In genomic region chr17:75404223-75404738, GRCh38 we compare ENCODE assay signal across 8 cellular contexts. TPM values are rescaled to one million over a fixed set of nuclear protein-coding genes. Genes with fewer than 3 reads are reported as not detected.
DNase-seq lines count a peak whose midpoint lies in the region; ATAC-seq, FAIRE-seq and TF ChIP-seq lines count a peak whose summit lies in the region.

No MANE protein-coding gene starts in this region.

- intact Hi-C loops in K562 (cut with micrococcal nuclease), result loop anchor here (1.0 to 2.0 kb wide), 2 partner anchors 81 to 115 kb away; partner anchors contain the start of gene SLC25A19

- POLR2A ChIA-PET in K562 (lab: Yijun Ruan, JAX), result interaction anchor here (0.6 to 2.8 kb wide), 6 partner anchors 8 to 456 kb away, joined by 3 to 17 read pairs (median 4); no protein-coding TSS in a partner anchor

- peaks cover 12 to 15% of the 10 kb centered on the region in 2 experiments; a peak in 3 of 5 replicates for H3K4me1 ChIP-seq in K562 (replicated peaks in 1 of 2; ENCODE audit: control insufficient read depth in 2 of 2, insufficient read depth in 2 of 2, low read length in 2 of 2)

- peaks cover 7% of the 10 kb centered on the region for H3K36me3 Mint-ChIP-seq in T-helper 1 cell treated with Interleukin-12 subunit alpha and Interleukin-12 subunit beta and Interleukin-4 antibody, amounts not matched to agents 30 μg/mL and 1 μg/mL, for 36 hours (ENCODE audit: low read depth)

- peak overlapping the region; percentile 95 for H3K4me3 Mint-ChIP-seq in T-helper 1 cell treated with Interleukin-12 subunit alpha and Interleukin-12 subunit beta and Interleukin-4 antibody, amounts not matched to agents 30 μg/mL and 1 μg/mL, for 36 hours

- peaks cover 61% of the 10 kb centered on the region for H3K79me2 ChIP-seq in K562 (ENCODE audit: control insufficient read depth, insufficient read depth, low read length)

- no peaks in the 10 kb centered on the region for H3K27me3 Mint-ChIP-seq in T-helper 1 cell treated with Interleukin-12 subunit alpha and Interleukin-12 subunit beta and Interleukin-4 antibody, amounts not matched to agents 30 μg/mL and 1 μg/mL, for 36 hours (ENCODE audit: low read depth)

- TF ChIP-seq RAD21 in K562 (CRISPR knock-in tag; conservative IDR thresholded peaks at IDR 0.05 in 1 of 2, IDR thresholded peaks at IDR 0.05 in 1 of 2), result peak; percentile 66 to 83

- peaks cover 24% of the 10 kb centered on the region for H3K4me1 Mint-ChIP-seq in T-helper 1 cell treated with Interleukin-12 subunit alpha and Interleukin-12 subunit beta and Interleukin-4 antibody, amounts not matched to agents 30 μg/mL and 1 μg/mL, for 36 hours (ENCODE audit: low read depth)

- no peaks in the 10 kb centered on the region for H3K9me1 ChIP-seq in K562 (ENCODE audit: control insufficient read depth, insufficient read depth, low read length)

- H3K9me3 ChIP-seq in K562 (replicated peaks; ENCODE audit: control insufficient read depth, insufficient read depth, low read depth, low read length), result no peaks in the 10 kb centered on the region

- peak; percentile 79 for TF ChIP-seq CTCF in GM10266 (IDR thresholded peaks at IDR 0.05; ENCODE audit: control insufficient read depth, insufficient read depth, low read depth, missing control alignments)
- TF ChIP-seq CTCF in K562 (IDR thresholded peaks at IDR 0.05 in 2 of 3, conservative IDR thresholded peaks at IDR 0.05 in 1 of 3; ENCODE audit: insufficient read depth in 2 of 3, low read depth in 1 of 3, low read length in 3 of 3), result peak; percentile 84 to 92 (median 90)

- 0% methylated on average over 15 of the region's 15 CpGs for WGBS in K562 (ENCODE audit: insufficient coverage, low coverage, missing lambda C conversion rate)

- no peak for TF ChIP-seq POLR2A in K562 (conservative IDR thresholded peaks at IDR 0.05)

- H3K4me2 ChIP-seq in K562 (ENCODE audit: insufficient read depth, low read length), result peak overlapping the region; percentile 95

- H3K27ac Mint-ChIP-seq in T-helper 1 cell treated with Interleukin-12 subunit alpha and Interleukin-12 subunit beta and Interleukin-4 antibody, amounts not matched to agents 30 μg/mL and 1 μg/mL, for 36 hours, result peak overlapping the region; percentile 94

- no peaks in the 10 kb centered on the region; a peak in 1 of 5 replicates for H3K27me3 ChIP-seq in K562 (ENCODE audit: control insufficient read depth in 2 of 2, insufficient read depth in 2 of 2, low read length in 2 of 2)

- H3K9me3 Mint-ChIP-seq in T-helper 1 cell treated with Interleukin-12 subunit alpha and Interleukin-12 subunit beta and Interleukin-4 antibody, amounts not matched to agents 30 μg/mL and 1 μg/mL, for 36 hours, result no peaks in the 10 kb centered on the region

- in situ Hi-C loops in K562 (cut with MboI), result no loop called here

- peak; percentile 88 for FAIRE-seq in K562 (lab: Jason Lieb, UNC)

- no peak for TF ChIP-seq EP300 in K562 (IDR thresholded peaks at IDR 0.05; ENCODE audit: low read length)

- no peaks in the 10 kb centered on the region; the same call in none of the 2 replicates for H4K20me1 ChIP-seq in K562 (replicated peaks; ENCODE audit: control insufficient read depth, insufficient read depth, low read length)

- peak overlapping the region; percentile 84 to 97 for H3K9ac ChIP-seq in K562 (ENCODE audit: insufficient read depth in 1 of 2, low read depth in 2 of 2, low read length in 2 of 2)

- TSS peak; percentile 50 for BruUV-seq in K562 (replicated peaks; lab: Mats Ljungman, UMichigan)

- H3K36me3 ChIP-seq in K562 (ENCODE audit: control insufficient read depth, insufficient read depth, low read length), result peaks cover 12% of the 10 kb centered on the region; the same call in 2 of the 3 replicates

- H2AFZ ChIP-seq in K562 (ENCODE audit: low read depth, low read length), result peak overlapping the region; percentile 85

- DNase-seq in GM10266 (ENCODE audit: extremely low spot score), result peak; percentile 61
- peak; percentile 56 for DNase-seq in NCI-H146 treated with DMSO at 0.1 percent for 48 hours (lab: John Stamatoyannopoulos, UW; ENCODE audit: unreplicated experiment)
- DNase-seq in K562 (ENCODE audit: extremely low read depth in 1 of 4, low spot score in 3 of 4), result peak; percentile 40 to 84 (median 61)
- DNase-seq in iPS DF 19.7 (ENCODE audit: low read depth, low spot score), result peak; percentile 48
- peak; percentile 75 for DNase-seq in renal cortical epithelial cell (ENCODE audit: low read depth)

- CTCF ChIA-PET in K562 (lab: Yijun Ruan, JAX; ENCODE audit: low intra/inter-chr PET ratio), result interaction anchor here (0.6 to 3.3 kb wide), 6 partner anchors 78 to 164 kb away, joined by 3 to 24 read pairs (median 3); no protein-coding TSS in a partner anchor

- H3K4me3 ChIP-seq in K562, result peak overlapping the region; percentile 90

- peak overlapping the region; percentile 84 for H3K27ac ChIP-seq in K562 (ENCODE audit: extremely low read depth, low read depth, low read length)

- ATAC-seq in K562 (peak; percentile 70), HG02588 (IDR thresholded peaks at IDR 0.05; ENCODE audit: unreplicated experiment) (no peak), HG03095 (IDR thresholded peaks at IDR 0.05; ENCODE audit: unreplicated experiment) (no peak)

TF ChIP-seq in K562, 482 proteins besides CTCF, POLR2A, EP300 and RAD21 (continues in another document):
- TF ChIP-seq DIDO1 (tag; IDR thresholded peaks at IDR 0.05; ENCODE audit: low read depth) (no peak; the same call in 1 of the 2 replicates), BDP1 (IDR thresholded peaks at IDR 0.05; ENCODE audit: insufficient read depth, insufficient read length) (no peak), ZBTB5 (IDR thresholded peaks at IDR 0.05) (no peak), ATF1 (CRISPR knock-in tag; IDR thresholded peaks at IDR 0.05) (no peak), ATF1 (tag; IDR thresholded peaks at IDR 0.05) (no peak), HDAC8 (tag; IDR thresholded peaks at IDR 0.05) (no peak), HMG20B (CRISPR knock-in tag; IDR thresholded peaks at IDR 0.05) (no peak), RBM14 (IDR thresholded peaks at IDR 0.05; ENCODE audit: borderline replicate concordance, insufficient read depth, low read depth, low read length) (no peak), ZNF583 (CRISPR knock-in tag; IDR thresholded peaks at IDR 0.05) (no peak), KDM4B (IDR thresholded peaks at IDR 0.05; ENCODE audit: borderline replicate concordance in 2 of 2, low read depth in 1 of 2) (no peak)

RNA-seq across cellular contexts. Expression of gene GRB2, which starts 1.2 kb away (rescaled TPM):
- 67.9 and 104 TPM in 2 replicates for total RNA-seq in K562 (2011; cell fraction: chromatin; rRNA removed; ENCODE audit: low replicate concordance)
- 72.2 and 76.5 TPM in 2 replicates for total RNA-seq in K562 (2011; cell fraction: nucleolus; rRNA removed)
- 69.3 and 101 TPM in 2 replicates for total RNA-seq in K562 (2011; cell fraction: nucleoplasm; rRNA removed)
- 107 and 125 TPM in 2 replicates for total RNA-seq in K562 (2014; rRNA removed)
- total RNA-seq in K562 (2014; rRNA removed; fragmentation: Illumina TruSeq; extraction: Trizol), result 65.3 and 79.9 TPM in 2 replicates
- total RNA-seq in K562 (2015; rRNA removed; fragmentation: Illumina TruSeq; extraction: Trizol), result 70.5 and 74.3 TPM in 2 replicates
- total RNA-seq in K562 (2021), result 113 and 115 TPM in 2 replicates
- 66.8 and 136 TPM in 2 replicates for polyA plus RNA-seq in K562 (2011; rRNA removed)
- polyA plus RNA-seq in K562 (2011; cell fraction: cytosol; rRNA removed), result 92.1 and 93.8 TPM in 2 replicates
- 20.1 and 22.1 TPM in 2 replicates for polyA plus RNA-seq in K562 (2011; cell fraction: nucleus; rRNA removed)
- polyA plus RNA-seq in K562 (2012), result 69.8 and 89.1 TPM in 2 replicates
- 83.5 and 84.8 TPM in 2 replicates for polyA plus RNA-seq in K562 (2014; fragmentation: Illumina TruSeq; extraction: Trizol)
- polyA plus RNA-seq in K562 (2014; fragmentation: Nextera tagmentation; extraction: Ambion mirVana), result 10 to 100 TPM; 57.2 to 69.1 TPM
- 85.2 and 95.1 TPM in 2 replicates for polyA plus RNA-seq in K562 (2014; rRNA removed)
- polyA minus RNA-seq in K562 (2011; rRNA and poly(A)+ RNA removed), result 32.5 and 47.6 TPM in 2 replicates
- polyA minus RNA-seq in K562 (2011; cell fraction: cytosol; rRNA and poly(A)+ RNA removed), result 20.9 and 32.6 TPM in 2 replicates
- polyA minus RNA-seq in K562 (2011; cell fraction: nucleus; rRNA and poly(A)+ RNA removed), result 18.7 and 28.4 TPM in 2 replicates
- total RNA-seq in renal cortical epithelial cell, result 110 and 112 TPM in 2 replicates

RNA-seq across cellular contexts. Expression of gene TMEM94, which starts 52.2 kb away (rescaled TPM):
- total RNA-seq in K562 (2011; cell fraction: chromatin; rRNA removed; ENCODE audit: low replicate concordance), result 116 and 363 TPM in 2 replicates
- 190 and 220 TPM in 2 replicates for total RNA-seq in K562 (2011; cell fraction: nucleolus; rRNA removed)
- total RNA-seq in K562 (2011; cell fraction: nucleoplasm; rRNA removed), result 137 and 149 TPM in 2 replicates
- total RNA-seq in K562 (2014; rRNA removed), result 13.5 and 20.4 TPM in 2 replicates
- 6.5 and 10.0 TPM in 2 replicates for total RNA-seq in K562 (2014; rRNA removed; fragmentation: Illumina TruSeq; extraction: Trizol)
- total RNA-seq in K562 (2015; rRNA removed; fragmentation: Illumina TruSeq; extraction: Trizol), result 14.4 and 17.2 TPM in 2 replicates
- total RNA-seq in K562 (2021), result 32.8 and 42.1 TPM in 2 replicates
- polyA plus RNA-seq in K562 (2011; rRNA removed), result 15.7 and 53.7 TPM in 2 replicates
- 33.2 and 34.4 TPM in 2 replicates for polyA plus RNA-seq in K562 (2011; cell fraction: cytosol; rRNA removed)
- 322 and 398 TPM in 2 replicates for polyA plus RNA-seq in K562 (2011; cell fraction: nucleus; rRNA removed)
- 42.5 and 69.5 TPM in 2 replicates for polyA plus RNA-seq in K562 (2012)
- polyA plus RNA-seq in K562 (2014; fragmentation: Illumina TruSeq; extraction: Trizol), result 48.1 and 55.6 TPM in 2 replicates
- 1 to 10 TPM in 1 of 2 experiments, under 1 TPM in 1; 0.35 to 1.6 TPM for polyA plus RNA-seq in K562 (2014; fragmentation: Nextera tagmentation; extraction: Ambion mirVana)
- 26.1 and 31.4 TPM in 2 replicates for polyA plus RNA-seq in K562 (2014; rRNA removed)
- 11.4 and 20.1 TPM in 2 replicates for polyA minus RNA-seq in K562 (2011; rRNA and poly(A)+ RNA removed)
- polyA minus RNA-seq in K562 (2011; cell fraction: cytosol; rRNA and poly(A)+ RNA removed), result 28.0 and 36.5 TPM in 2 replicates
- polyA minus RNA-seq in K562 (2011; cell fraction: nucleus; rRNA and poly(A)+ RNA removed), result 74.6 and 97.4 TPM in 2 replicates
- 17.2 and 68.5 TPM in 2 replicates for total RNA-seq in renal cortical epithelial cell
